ENCODE assay signal across 1 cellular context in the genomic region with DNA sequence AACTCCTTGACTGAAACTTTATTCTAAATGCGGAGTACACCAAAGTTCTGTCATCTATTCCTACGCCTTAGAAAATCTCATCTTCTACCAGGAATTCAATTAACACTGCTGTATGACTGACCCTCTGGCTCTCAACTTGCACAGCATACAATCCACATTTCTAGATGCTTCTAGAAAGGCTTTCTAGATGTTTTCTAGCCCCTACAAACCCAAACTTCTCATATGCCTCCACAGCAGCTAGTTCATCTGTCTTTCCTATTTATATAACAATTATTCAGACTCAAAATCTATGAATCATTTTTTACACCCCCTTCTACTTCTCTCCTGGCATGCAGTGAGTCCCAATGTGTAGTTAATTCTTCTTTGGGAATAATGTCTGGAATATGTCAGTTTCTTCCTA.
TF ChIP-seq lines count a peak whose summit lies in the region.

No MANE protein-coding gene starts in this region.

TF ChIP-seq in HepG2, 621 proteins besides CTCF, POLR2A, EP300 and RAD21:
- no peak for TF ChIP-seq ZXDC (CRISPR knock-in tag; IDR thresholded peaks at IDR 0.05)
- TF ChIP-seq ZNF569 (CRISPR knock-in tag; IDR thresholded peaks at IDR 0.05; ENCODE audit: borderline replicate concordance): no peak
- TF ChIP-seq ZBTB4 (CRISPR knock-in tag; IDR thresholded peaks at IDR 0.05; ENCODE audit: borderline replicate concordance): no peak
- no peak for TF ChIP-seq GPN1 (CRISPR knock-in tag; IDR thresholded peaks at IDR 0.05; ENCODE audit: borderline replicate concordance)
- no peak for TF ChIP-seq HDAC2 (CRISPR knock-in tag; IDR thresholded peaks at IDR 0.05)
- TF ChIP-seq ZNF550 (CRISPR knock-in tag; IDR thresholded peaks at IDR 0.05; ENCODE audit: borderline replicate concordance): no peak
- TF ChIP-seq, protein P1, sequence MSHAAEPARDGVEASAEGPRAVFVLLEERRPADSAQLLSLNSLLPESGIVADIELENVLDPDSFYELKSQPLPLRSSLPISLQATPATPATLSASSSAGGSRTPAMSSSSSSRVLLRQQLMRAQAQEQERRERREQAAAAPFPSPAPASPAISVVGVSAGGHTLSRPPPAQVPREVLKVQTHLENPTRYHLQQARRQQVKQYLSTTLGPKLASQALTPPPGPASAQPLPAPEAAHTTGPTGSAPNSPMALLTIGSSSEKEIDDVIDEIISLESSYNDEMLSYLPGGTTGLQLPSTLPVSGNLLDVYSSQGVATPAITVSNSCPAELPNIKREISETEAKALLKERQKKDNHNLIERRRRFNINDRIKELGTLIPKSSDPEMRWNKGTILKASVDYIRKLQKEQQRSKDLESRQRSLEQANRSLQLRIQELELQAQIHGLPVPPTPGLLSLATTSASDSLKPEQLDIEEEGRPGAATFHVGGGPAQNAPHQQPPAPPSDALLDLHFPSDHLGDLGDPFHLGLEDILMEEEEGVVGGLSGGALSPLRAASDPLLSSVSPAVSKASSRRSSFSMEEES (CRISPR knock-in tag; IDR thresholded peaks at IDR 0.05): no peak
- no peak for TF ChIP-seq PCBP2 (optimal IDR thresholded peaks at IDR 0.05; ENCODE audit: low read depth, low read length, poor library complexity, severe bottlenecking)
- TF ChIP-seq TBX3 (IDR thresholded peaks at IDR 0.05; ENCODE audit: borderline replicate concordance): no peak
- no peak for TF ChIP-seq GABPB1 (CRISPR knock-in tag; IDR thresholded peaks at IDR 0.05)
- TF ChIP-seq ATF7 (IDR thresholded peaks at IDR 0.05): no peak
- no peak for TF ChIP-seq ATF7 (CRISPR knock-in tag; IDR thresholded peaks at IDR 0.05)
- no peak for TF ChIP-seq DMTF1 (CRISPR knock-in tag; IDR thresholded peaks at IDR 0.05)
- TF ChIP-seq, protein P2, sequence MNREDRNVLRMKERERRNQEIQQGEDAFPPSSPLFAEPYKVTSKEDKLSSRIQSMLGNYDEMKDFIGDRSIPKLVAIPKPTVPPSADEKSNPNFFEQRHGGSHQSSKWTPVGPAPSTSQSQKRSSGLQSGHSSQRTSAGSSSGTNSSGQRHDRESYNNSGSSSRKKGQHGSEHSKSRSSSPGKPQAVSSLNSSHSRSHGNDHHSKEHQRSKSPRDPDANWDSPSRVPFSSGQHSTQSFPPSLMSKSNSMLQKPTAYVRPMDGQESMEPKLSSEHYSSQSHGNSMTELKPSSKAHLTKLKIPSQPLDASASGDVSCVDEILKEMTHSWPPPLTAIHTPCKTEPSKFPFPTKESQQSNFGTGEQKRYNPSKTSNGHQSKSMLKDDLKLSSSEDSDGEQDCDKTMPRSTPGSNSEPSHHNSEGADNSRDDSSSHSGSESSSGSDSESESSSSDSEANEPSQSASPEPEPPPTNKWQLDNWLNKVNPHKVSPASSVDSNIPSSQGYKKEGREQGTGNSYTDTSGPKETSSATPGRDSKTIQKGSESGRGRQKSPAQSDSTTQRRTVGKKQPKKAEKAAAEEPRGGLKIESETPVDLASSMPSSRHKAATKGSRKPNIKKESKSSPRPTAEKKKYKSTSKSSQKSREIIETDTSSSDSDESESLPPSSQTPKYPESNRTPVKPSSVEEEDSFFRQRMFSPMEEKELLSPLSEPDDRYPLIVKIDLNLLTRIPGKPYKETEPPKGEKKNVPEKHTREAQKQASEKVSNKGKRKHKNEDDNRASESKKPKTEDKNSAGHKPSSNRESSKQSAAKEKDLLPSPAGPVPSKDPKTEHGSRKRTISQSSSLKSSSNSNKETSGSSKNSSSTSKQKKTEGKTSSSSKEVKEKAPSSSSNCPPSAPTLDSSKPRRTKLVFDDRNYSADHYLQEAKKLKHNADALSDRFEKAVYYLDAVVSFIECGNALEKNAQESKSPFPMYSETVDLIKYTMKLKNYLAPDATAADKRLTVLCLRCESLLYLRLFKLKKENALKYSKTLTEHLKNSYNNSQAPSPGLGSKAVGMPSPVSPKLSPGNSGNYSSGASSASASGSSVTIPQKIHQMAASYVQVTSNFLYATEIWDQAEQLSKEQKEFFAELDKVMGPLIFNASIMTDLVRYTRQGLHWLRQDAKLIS (CRISPR knock-in tag; IDR thresholded peaks at IDR 0.05): no peak
- no peak for TF ChIP-seq ZNF564 (CRISPR knock-in tag; IDR thresholded peaks at IDR 0.05)
- no peak for TF ChIP-seq ZNF770 (CRISPR knock-in tag; IDR thresholded peaks at IDR 0.05)
- TF ChIP-seq JUND (CRISPR knock-in tag; IDR thresholded peaks at IDR 0.05): no peak
- TF ChIP-seq ZNF674 (CRISPR knock-in tag; IDR thresholded peaks at IDR 0.05; ENCODE audit: low read depth): no peak
- TF ChIP-seq ZNF441 (CRISPR knock-in tag; IDR thresholded peaks at IDR 0.05; ENCODE audit: borderline replicate concordance): no peak
- TF ChIP-seq SNAPC2 (CRISPR knock-in tag; IDR thresholded peaks at IDR 0.05): no peak
- TF ChIP-seq ZGPAT (CRISPR knock-in tag; IDR thresholded peaks at IDR 0.05): no peak
